18 cellular contexts compared by ENCODE assay signal in genomic region chr1:45172764-45173163, GRCh38.
"Had no signal": no experiment of that assay in that cellular context is flagged by ENCODE, and none has a peak within 500 bp of the region (broad histone marks: within the 10 kb centered on the region; RNA-seq: fewer than 3 reads in every experiment).

No MANE protein-coding gene starts in this region.

- DNase-seq: dorsolateral prefrontal cortex; effector CD4-positive, alpha-beta T cell; gastrocnemius medialis; head of caudate nucleus; left ventricle myocardium superior; lower lobe of right lung; natural killer cell; sigmoid colon; stimulated activated naive B cell treated with anti-CD40 and anti-IgM and Interleukin-4, amounts not matched to agents 10 μg/mL and 1 μg/mL and 100 μg/mL, for 72 hours; upper lobe of left lung had no signal

- H3K36me3 ChIP-seq: gastrocnemius medialis, lower lobe of right lung, prostate gland, right atrium auricular region, sigmoid colon, thoracic aorta, tibial nerve, upper lobe of left lung had no signal

- H3K9me3 Mint-ChIP-seq: natural killer cell; stimulated activated naive B cell treated with anti-CD40 and anti-IgM and Interleukin-4, amounts not matched to agents 10 μg/mL and 1 μg/mL and 100 μg/mL, for 72 hours; stimulated activated naive CD8-positive, alpha-beta T cell treated with anti-CD3 and anti-CD28 coated beads, Interleukin-15, Interleukin-2, amounts not matched to agents 100 ng/mL and 50 ng/mL, for 24 hours had no signal

- H3K4me3 ChIP-seq: dorsolateral prefrontal cortex, gastrocnemius medialis, lower lobe of right lung, prostate gland, right atrium auricular region, sigmoid colon, thoracic aorta, tibial nerve, upper lobe of left lung had no signal

- H3K9me3 ChIP-seq: gastrocnemius medialis, lower lobe of right lung, prostate gland, right atrium auricular region, sigmoid colon, thoracic aorta, tibial nerve, upper lobe of left lung had no signal

- H3K27me3 ChIP-seq: dorsolateral prefrontal cortex, gastrocnemius medialis, right atrium auricular region, sigmoid colon, tibial nerve, upper lobe of left lung had no signal

- H3K27me3 Mint-ChIP-seq: stimulated activated naive CD8-positive, alpha-beta T cell treated with anti-CD3 and anti-CD28 coated beads, Interleukin-15, Interleukin-2, amounts not matched to agents 100 ng/mL and 50 ng/mL, for 24 hours had no signal

- H3K4me3 Mint-ChIP-seq: natural killer cell; neural crest cell; stimulated activated naive B cell treated with anti-CD40 and anti-IgM and Interleukin-4, amounts not matched to agents 10 μg/mL and 1 μg/mL and 100 μg/mL, for 72 hours; stimulated activated naive CD8-positive, alpha-beta T cell treated with anti-CD3 and anti-CD28 coated beads, Interleukin-15, Interleukin-2, amounts not matched to agents 100 ng/mL and 50 ng/mL, for 24 hours had no signal

- H3K36me3 Mint-ChIP-seq: natural killer cell; stimulated activated naive B cell treated with anti-CD40 and anti-IgM and Interleukin-4, amounts not matched to agents 10 μg/mL and 1 μg/mL and 100 μg/mL, for 72 hours had no signal

- H3K27ac ChIP-seq: dorsolateral prefrontal cortex, gastrocnemius medialis, lower lobe of right lung, prostate gland, right atrium auricular region, sigmoid colon, thoracic aorta, tibial nerve, upper lobe of left lung had no signal

- ATAC-seq: gastrocnemius medialis; left ventricle myocardium superior; natural killer cell; stimulated activated naive B cell treated with anti-CD40 and anti-IgM and Interleukin-4, amounts not matched to agents 10 μg/mL and 1 μg/mL and 100 μg/mL, for 72 hours had no signal

- H3K27ac Mint-ChIP-seq: natural killer cell; stimulated activated naive B cell treated with anti-CD40 and anti-IgM and Interleukin-4, amounts not matched to agents 10 μg/mL and 1 μg/mL and 100 μg/mL, for 72 hours; stimulated activated naive CD8-positive, alpha-beta T cell treated with anti-CD3 and anti-CD28 coated beads, Interleukin-15, Interleukin-2, amounts not matched to agents 100 ng/mL and 50 ng/mL, for 24 hours had no signal

- FAIRE-seq: keratinocyte, urothelium cell line had no signal

- H3K4me1 ChIP-seq: prostate gland, right atrium auricular region, sigmoid colon, tibial nerve had no signal

- H3K4me1 Mint-ChIP-seq: natural killer cell; neural crest cell; stimulated activated naive B cell treated with anti-CD40 and anti-IgM and Interleukin-4, amounts not matched to agents 10 μg/mL and 1 μg/mL and 100 μg/mL, for 72 hours had no signal
